Comparison of ENCODE assay signal across 28 cellular contexts in genomic region chr6:20464041-20464440, GRCh38.
DNase-seq lines count a peak whose midpoint lies in the region; ATAC-seq, FAIRE-seq and TF ChIP-seq lines count a peak whose summit lies in the region.
"Had no signal": no experiment of that assay in that cellular context is flagged by ENCODE, and none has a peak within 500 bp of the region (broad histone marks: within the 10 kb centered on the region; RNA-seq: fewer than 3 reads in every experiment).

No MANE protein-coding gene starts in this region.

- no peak for TF ChIP-seq POLR2A in H54 (IDR thresholded peaks at IDR 0.05; ENCODE audit: low read depth, low read length)

- H3K36me3 ChIP-seq in CD4-positive, CD25-positive, alpha-beta regulatory T cell (ENCODE audit: control insufficient read depth, insufficient read depth, low read length): peaks cover 7% of the 10 kb centered on the region
- H3K36me3 ChIP-seq in HUES64 (ENCODE audit: insufficient read depth, low read length): peaks cover 14% of the 10 kb centered on the region; the same call in 1 of the 2 replicates
- peaks cover 79% of the 10 kb centered on the region for H3K36me3 ChIP-seq in endodermal cell (ENCODE audit: control insufficient read depth, insufficient read depth, low read length)
- H3K36me3 ChIP-seq in CD8-positive, alpha-beta memory T cell (ENCODE audit: insufficient read depth, low read length): no peaks in the 10 kb centered on the region
- H3K36me3 ChIP-seq: lower lobe of right lung had no signal

- no peaks in the 10 kb centered on the region for H3K9me3 Mint-ChIP-seq in CD4-positive, CD25-positive, alpha-beta regulatory T cell
- peaks cover 1% of the 10 kb centered on the region for H3K9me3 Mint-ChIP-seq in endodermal cell
- H3K9me3 Mint-ChIP-seq in CD8-positive, alpha-beta memory T cell: no peaks in the 10 kb centered on the region
- peaks cover 5% of the 10 kb centered on the region for H3K9me3 Mint-ChIP-seq in glutamatergic neuron (ENCODE audit: unreplicated experiment)

- H3K9ac ChIP-seq in HUES64 (ENCODE audit: low read depth, low read length): no peak overlapping the region
- H3K9ac ChIP-seq in endodermal cell (ENCODE audit: extremely low read depth, low read length, poor library complexity, severe bottlenecking): no peak overlapping the region
- H3K9ac ChIP-seq: parathyroid adenoma had no signal

- DNase-seq in CD4-positive, CD25-positive, alpha-beta regulatory T cell: no peak
- no peak for DNase-seq in endodermal cell
- DNase-seq in CD8-positive, alpha-beta memory T cell: no peak
- no peak for DNase-seq in NCI-H1092 (lab: John Stamatoyannopoulos, UW)
- DNase-seq in glutamatergic neuron: no peak
- DNase-seq in H54 (ENCODE audit: insufficient read length, low spot score): no peak
- DNase-seq: activated CD4-positive, alpha-beta T cell treated with anti-CD3 and anti-CD28 coated beads, Interleukin-2, amount 10 ng/mL, durations not matched to agents 7 days and 5 days; activated gamma-delta T cell; activated T-cell treated with anti-CD3 and anti-CD28 coated beads, Interleukin-2, amount 50 U/mL, for 24 hours; effector CD8-positive, alpha-beta T cell; GDM1; head of caudate nucleus; lower lobe of right lung; NCI-H1105 treated with DMSO at 0.1 percent for 48 hours; NCI-H2029; NCI-H526 treated with DMSO at 0.1 percent for 48 hours; SIG-M5; stimulated activated CD4-positive, alpha-beta T cell treated with anti-CD3 and anti-CD28 coated beads, Interleukin-2, amount 100 ng/mL, for 24 hours; SW 1271; T-helper 9 cell; trophoblast cell; WERI-Rb-1 had no signal

- no peaks in the 10 kb centered on the region for H3K4me1 ChIP-seq in CD4-positive, CD25-positive, alpha-beta regulatory T cell (ENCODE audit: control insufficient read depth, insufficient read depth, low read length, poor library complexity, severe bottlenecking)
- H3K4me1 ChIP-seq in HUES64 (ENCODE audit: insufficient read depth, low read length) (peaks cover 32% of the 10 kb centered on the region; the same call in 1 of the 2 replicates), endodermal cell (ENCODE audit: control insufficient read depth, insufficient read depth, low read length) (no peaks in the 10 kb centered on the region)
- no peaks in the 10 kb centered on the region for H3K4me1 ChIP-seq in CD8-positive, alpha-beta memory T cell (ENCODE audit: insufficient read depth, low read length)
- H3K4me1 ChIP-seq: HAP-1, lower lobe of right lung, parathyroid adenoma had no signal

- no peaks in the 10 kb centered on the region for H3K9me3 ChIP-seq in CD4-positive, CD25-positive, alpha-beta regulatory T cell (ENCODE audit: control insufficient read depth in 2 of 2, low read length in 2 of 2)
- H3K9me3 ChIP-seq in HUES64 (ENCODE audit: insufficient read depth, low read depth, low read length): no peaks in the 10 kb centered on the region
- H3K9me3 ChIP-seq in endodermal cell (ENCODE audit: control insufficient read depth, low read length): peaks cover 20% of the 10 kb centered on the region
- H3K9me3 ChIP-seq in CD8-positive, alpha-beta memory T cell (ENCODE audit: low read length): no peaks in the 10 kb centered on the region
- H3K9me3 ChIP-seq: HAP-1, lower lobe of right lung had no signal

- no peak overlapping the region for H3K4me3 Mint-ChIP-seq in CD4-positive, CD25-positive, alpha-beta regulatory T cell
- H3K4me3 Mint-ChIP-seq in endodermal cell (no peak overlapping the region), glutamatergic neuron (ENCODE audit: unreplicated experiment) (no peak overlapping the region)
- H3K4me3 Mint-ChIP-seq in CD8-positive, alpha-beta memory T cell: no peak overlapping the region
- H3K4me3 Mint-ChIP-seq: activated CD4-positive, alpha-beta T cell treated with anti-CD3 and anti-CD28 coated beads, Interleukin-2, amount 10 ng/mL, durations not matched to agents 7 days and 5 days; activated T-cell treated with anti-CD3 and anti-CD28 coated beads, Interleukin-2, amount 50 U/mL, for 24 hours; B cell had no signal

- POLR2A ChIA-PET in CD8-positive, alpha-beta memory T cell (lab: Charles Lee): no interaction called here

- no peak overlapping the region for H3K27ac ChIP-seq in CD4-positive, CD25-positive, alpha-beta regulatory T cell (ENCODE audit: insufficient read depth, low read length, poor library complexity, severe bottlenecking)
- H3K27ac ChIP-seq in HUES64 (ENCODE audit: low read depth, low read length): peak overlapping the region; percentile 12; the same call in 1 of the 2 replicates
- H3K27ac ChIP-seq in endodermal cell (ENCODE audit: low read depth, low read length): no peak overlapping the region
- H3K27ac ChIP-seq in CD8-positive, alpha-beta memory T cell (ENCODE audit: low read depth, low read length): no peak overlapping the region
- H3K27ac ChIP-seq: lower lobe of right lung, parathyroid adenoma, WERI-Rb-1 had no signal

- peaks cover 15 to 31% (median 23%) of the 10 kb centered on the region in 4 donors for H3K4me1 Mint-ChIP-seq in CD4-positive, CD25-positive, alpha-beta regulatory T cell
- H3K4me1 Mint-ChIP-seq in endodermal cell (peaks cover 24% of the 10 kb centered on the region), glutamatergic neuron (ENCODE audit: low read depth, unreplicated experiment) (peaks cover 2% of the 10 kb centered on the region)
- peaks cover 35 to 54% (median 48%) of the 10 kb centered on the region in 3 donors for H3K4me1 Mint-ChIP-seq in CD8-positive, alpha-beta memory T cell

- TF ChIP-seq CTCF in endodermal cell (conservative IDR thresholded peaks at IDR 0.05) (no peak), glutamatergic neuron (IDR thresholded peaks at IDR 0.05; ENCODE audit: partially characterized antibody, unreplicated experiment) (no peak)

- no peaks in the 10 kb centered on the region for H3K27me3 Mint-ChIP-seq in CD4-positive, CD25-positive, alpha-beta regulatory T cell
- H3K27me3 Mint-ChIP-seq in endodermal cell (ENCODE audit: insufficient read depth) (no peaks in the 10 kb centered on the region), glutamatergic neuron (ENCODE audit: unreplicated experiment) (no peaks in the 10 kb centered on the region)
- no peaks in the 10 kb centered on the region for H3K27me3 Mint-ChIP-seq in CD8-positive, alpha-beta memory T cell
- H3K27me3 Mint-ChIP-seq: activated CD4-positive, alpha-beta T cell treated with anti-CD3 and anti-CD28 coated beads, Interleukin-2, amount 10 ng/mL, durations not matched to agents 7 days and 5 days; activated T-cell treated with anti-CD3 and anti-CD28 coated beads, Interleukin-2, amount 50 U/mL, for 24 hours; B cell had no signal

- peak overlapping the region in 2 of 3 donors; percentile 34 to 39 for H3K27ac Mint-ChIP-seq in CD4-positive, CD25-positive, alpha-beta regulatory T cell
- H3K27ac Mint-ChIP-seq in endodermal cell: peak overlapping the region; percentile 12
- H3K27ac Mint-ChIP-seq in CD8-positive, alpha-beta memory T cell: peak overlapping the region in 1 of 8 donors; percentile 23
- H3K27ac Mint-ChIP-seq in glutamatergic neuron (ENCODE audit: unreplicated experiment): no peak overlapping the region
- H3K27ac Mint-ChIP-seq: activated CD4-positive, alpha-beta T cell treated with anti-CD3 and anti-CD28 coated beads, Interleukin-2, amount 10 ng/mL, durations not matched to agents 7 days and 5 days; activated T-cell treated with anti-CD3 and anti-CD28 coated beads, Interleukin-2, amount 50 U/mL, for 24 hours; B cell had no signal

- no peak for FAIRE-seq in H54 (lab: Jason Lieb, UNC)
- FAIRE-seq: RCC 7860 had no signal

- H3K27me3 ChIP-seq in CD4-positive, CD25-positive, alpha-beta regulatory T cell (ENCODE audit: control insufficient read depth, insufficient read depth, low read length): no peaks in the 10 kb centered on the region
- H3K27me3 ChIP-seq in HUES64 (ENCODE audit: insufficient read depth, low read length): no peaks in the 10 kb centered on the region
- H3K27me3 ChIP-seq in endodermal cell (ENCODE audit: control insufficient read depth, insufficient read depth, low read length, poor library complexity, severe bottlenecking): no peaks in the 10 kb centered on the region
- H3K27me3 ChIP-seq in CD8-positive, alpha-beta memory T cell (ENCODE audit: insufficient read depth, low read length, poor library complexity, severe bottlenecking): no peaks in the 10 kb centered on the region

- no peak overlapping the region for H3K4me3 ChIP-seq in CD4-positive, CD25-positive, alpha-beta regulatory T cell (ENCODE audit: low read depth, low read length)
- no peak overlapping the region for H3K4me3 ChIP-seq in HUES64 (ENCODE audit: low read length)
- H3K4me3 ChIP-seq in endodermal cell (ENCODE audit: low read length): no peak overlapping the region
- H3K4me3 ChIP-seq in CD8-positive, alpha-beta memory T cell (ENCODE audit: low read length): no peak overlapping the region
- H3K4me3 ChIP-seq: HAP-1, lower lobe of right lung had no signal

- no peak for ATAC-seq in CD4-positive, CD25-positive, alpha-beta regulatory T cell (ENCODE audit: low read depth in 2 of 2)
- peak; percentile 10 for ATAC-seq in GM19372 (IDR thresholded peaks at IDR 0.05; ENCODE audit: low read depth, unreplicated experiment)
- ATAC-seq: lower lobe of right lung had no signal

- CTCF ChIA-PET in CD8-positive, alpha-beta memory T cell (lab: Charles Lee): interaction anchor here (1.2 kb wide), 1 partner anchor 59 kb away, joined by 3 read pairs; no protein-coding TSS in a partner anchor

- WGBS in HUES64: 96% methylated on average over 2 of the region's 2 CpGs
- WGBS in endodermal cell (ENCODE audit: insufficient coverage in 1 of 2, insufficient read length in 1 of 2), 2 experiments: 91 to 100% methylated on average over 1 to 2 of the region's 2 CpGs

- peaks cover 33% of the 10 kb centered on the region for H3K36me3 Mint-ChIP-seq in CD4-positive, CD25-positive, alpha-beta regulatory T cell
- H3K36me3 Mint-ChIP-seq in endodermal cell (ENCODE audit: low read depth): peaks cover 70% of the 10 kb centered on the region
- H3K36me3 Mint-ChIP-seq in CD8-positive, alpha-beta memory T cell: peaks cover 13 to 37% (median 15%) of the 10 kb centered on the region in 3 donors
- no peaks in the 10 kb centered on the region for H3K36me3 Mint-ChIP-seq in glutamatergic neuron (ENCODE audit: unreplicated experiment)
